In genomic region chr9:35661756-35662350, GRCh38 we compare ENCODE assay signal across 9 cellular contexts. TPM values are rescaled to one million over a fixed set of nuclear protein-coding genes. Genes with fewer than 3 reads are reported as not detected.
A peak's percentile ranks its signal among the peaks of the same experiment; 100 is the strongest.
DNase-seq lines count a peak whose midpoint lies in the region; ATAC-seq and TF ChIP-seq lines count a peak whose summit lies in the region.
"Had no signal": no experiment of that assay in that cellular context is flagged by ENCODE, and none has a peak within 500 bp of the region (broad histone marks: within the 10 kb centered on the region; RNA-seq: fewer than 3 reads in every experiment).

No MANE protein-coding gene starts in this region.

- no peak for DNase-seq in HFFc6
- no peak for DNase-seq in T-helper 2 cell treated with Interferon-gamma antibody and Interleukin-4, amounts not matched to agents 5 μg/mL and 100 μg/mL, for 36 hours (ENCODE audit: low spot score)
- no peak for DNase-seq in endothelial cell (ENCODE audit: low spot score)
- DNase-seq in spleen = no peak
- no peak for DNase-seq in NCI-H2081 treated with DMSO at 0.1 percent for 48 hours (lab: John Stamatoyannopoulos, UW)
- no peak for DNase-seq in SW480 (ENCODE audit: low spot score)
- DNase-seq: NCI-H748 treated with DMSO at 0.1 percent for 48 hours had no signal

- no peak overlapping the region for H3K4me3 ChIP-seq in spleen
- H3K4me3 ChIP-seq: lung had no signal

- H3K9me3 Mint-ChIP-seq in HFFc6 (peaks cover 4% of the 10 kb centered on the region), endothelial cell (ENCODE audit: unreplicated experiment) (peaks cover 4% of the 10 kb centered on the region)
- H3K9me3 Mint-ChIP-seq in T-helper 2 cell treated with Interferon-gamma antibody and Interleukin-4, amounts not matched to agents 5 μg/mL and 100 μg/mL, for 36 hours = no peaks in the 10 kb centered on the region

- H3K36me3 Mint-ChIP-seq in HFFc6 (ENCODE audit: low read depth) (peaks cover 17% of the 10 kb centered on the region; the same call in 1 of the 2 replicates), endothelial cell (ENCODE audit: low read depth, unreplicated experiment) (peaks cover 18% of the 10 kb centered on the region)
- H3K36me3 Mint-ChIP-seq in T-helper 2 cell treated with Interferon-gamma antibody and Interleukin-4, amounts not matched to agents 5 μg/mL and 100 μg/mL, for 36 hours (ENCODE audit: low read depth) = peaks cover 36% of the 10 kb centered on the region

- H3K27me3 ChIP-seq in spleen (replicated peaks in 1 of 7) = no peaks in the 10 kb centered on the region

- no peak for ATAC-seq in HG03196 (IDR thresholded peaks at IDR 0.05; ENCODE audit: unreplicated experiment)

- no peak overlapping the region; the same call in 1 of the 2 replicates for H3K4me3 Mint-ChIP-seq in HFFc6
- peak overlapping the region; percentile 92 for H3K4me3 Mint-ChIP-seq in T-helper 2 cell treated with Interferon-gamma antibody and Interleukin-4, amounts not matched to agents 5 μg/mL and 100 μg/mL, for 36 hours
- H3K4me3 Mint-ChIP-seq in endothelial cell (ENCODE audit: unreplicated experiment) = peak overlapping the region; percentile 19

- peak overlapping the region in 7 of 8 donors; percentile 5 to 97 (median 62) for H3K27ac ChIP-seq in spleen

- intact Hi-C loops in spleen (cut with DNase I; ENCODE audit: low total_unique reads) = loop anchor here (10.0 kb wide), 1 partner anchor 57 kb away; the partner anchor contains the start of gene TESK1

- peaks cover 40 to 94% (median 78%) of the 10 kb centered on the region in 6 donors for H3K4me1 ChIP-seq in spleen

- peak overlapping the region; percentile 60; the same call in 1 of the 2 replicates for H3K27ac Mint-ChIP-seq in HFFc6
- H3K27ac Mint-ChIP-seq in T-helper 2 cell treated with Interferon-gamma antibody and Interleukin-4, amounts not matched to agents 5 μg/mL and 100 μg/mL, for 36 hours = peak overlapping the region; percentile 87
- H3K27ac Mint-ChIP-seq in endothelial cell (ENCODE audit: unreplicated experiment) = peak overlapping the region; percentile 59

- H3K36me3 ChIP-seq in spleen = peaks cover 0 to 32% (median 13%) of the 10 kb centered on the region in 6 donors

- peaks cover 12% of the 10 kb centered on the region for H3K27me3 Mint-ChIP-seq in HFFc6 (ENCODE audit: insufficient read depth)
- H3K27me3 Mint-ChIP-seq in T-helper 2 cell treated with Interferon-gamma antibody and Interleukin-4, amounts not matched to agents 5 μg/mL and 100 μg/mL, for 36 hours (ENCODE audit: low read depth) = peaks cover 6% of the 10 kb centered on the region
- peaks cover 36% of the 10 kb centered on the region for H3K27me3 Mint-ChIP-seq in endothelial cell (ENCODE audit: unreplicated experiment)

- no peaks in the 10 kb centered on the region for H3K9me3 ChIP-seq in spleen

- no peak for TF ChIP-seq POLR2A in spleen (IDR thresholded peaks at IDR 0.05)

- TF ChIP-seq CTCF in HFFc6 (IDR thresholded peaks at IDR 0.05) (no peak), endothelial cell (IDR thresholded peaks at IDR 0.05; ENCODE audit: unreplicated experiment) (no peak), spleen (IDR thresholded peaks at IDR 0.05 in 8 of 11, conservative IDR thresholded peaks at IDR 0.05 in 3 of 11) (no peak)

- WGBS in spleen, 5 donors = 57 to 65% (median 60%) methylated on average over 3 of the region's 3 CpGs

- H3K4me1 Mint-ChIP-seq in HFFc6 (ENCODE audit: low read depth) (peaks cover 85% of the 10 kb centered on the region), endothelial cell (ENCODE audit: unreplicated experiment) (peaks cover 34% of the 10 kb centered on the region)
- peaks cover 69% of the 10 kb centered on the region for H3K4me1 Mint-ChIP-seq in T-helper 2 cell treated with Interferon-gamma antibody and Interleukin-4, amounts not matched to agents 5 μg/mL and 100 μg/mL, for 36 hours (ENCODE audit: low read depth)

RNA-seq across cellular contexts. Expression of gene ARHGEF39, which starts 3.1 kb away (rescaled TPM):
- total RNA-seq in HFFc6 (2021; fragmentation: NEBNext Ultra II Directional; extraction: Animal tissue kit (Norgen Biotek cat#: 25700)) = 1 to 10 TPM; 1.7 to 4.4 (median 2.6) TPM
- 1.4 TPM for total RNA-seq in endothelial cell (ENCODE audit: unreplicated experiment)
- 1 to 10 TPM in 6 of 7 donors, under 1 TPM in 1; 0.95 to 2.8 (median 1.4) TPM for total RNA-seq in spleen
- polyA plus RNA-seq in spleen = 1 to 10 TPM in 2 of 3 donors, under 1 TPM in 1; 0.89 to 2.9 (median 1.1) TPM

RNA-seq across cellular contexts. Expression of gene CCDC107, which starts 3.8 kb away (rescaled TPM):
- total RNA-seq in HFFc6 (2021; fragmentation: NEBNext Ultra II Directional; extraction: Animal tissue kit (Norgen Biotek cat#: 25700)) = 10 to 100 TPM; 22.5 to 29.8 (median 24.6) TPM
- 13.5 TPM for total RNA-seq in endothelial cell (ENCODE audit: unreplicated experiment)
- total RNA-seq in spleen = 10 to 100 TPM; 14.4 to 24.2 (median 20.8) TPM
- 10 to 100 TPM; 35.3 to 46.9 (median 37.0) TPM for polyA plus RNA-seq in spleen

RNA-seq across cellular contexts. Expression of gene RMRP, which starts 4.0 kb away (rescaled TPM):
- total RNA-seq in HFFc6 (2021; fragmentation: NEBNext Ultra II Directional; extraction: Animal tissue kit (Norgen Biotek cat#: 25700)) = over 10,000 TPM in 5 of 6 experiments, 1,000 to 10,000 TPM in 1; 9,197 to 39,404 (median 23,537) TPM
- 32,961 TPM for total RNA-seq in endothelial cell (ENCODE audit: unreplicated experiment)
- total RNA-seq in spleen = over 10,000 TPM in 5 of 7 donors, 1,000 to 10,000 TPM in 2; 5,541 to 28,996 (median 23,209) TPM
- polyA plus RNA-seq in spleen = 100 to 1,000 TPM in 1 of 3 donors, 10 to 100 TPM in 1, not detected in 1; 42.1 to 285 TPM

RNA-seq across cellular contexts. Expression of gene SIT1, which starts 11.1 kb away (rescaled TPM):
- total RNA-seq in HFFc6 (2021; fragmentation: NEBNext Ultra II Directional; extraction: Animal tissue kit (Norgen Biotek cat#: 25700)) = not detected
- not detected for total RNA-seq in endothelial cell (ENCODE audit: unreplicated experiment)
- 10 to 100 TPM; 24.2 to 44.9 (median 27.5) TPM for total RNA-seq in spleen
- 10 to 100 TPM; 71.7 to 82.7 (median 82.7) TPM for polyA plus RNA-seq in spleen

RNA-seq across cellular contexts. Expression of gene CA9, which starts 11.9 kb away (rescaled TPM):
- total RNA-seq in HFFc6 (2021; fragmentation: NEBNext Ultra II Directional; extraction: Animal tissue kit (Norgen Biotek cat#: 25700)) = under 1 TPM in 1 of 6 experiments, not detected in 5; 0.28 TPM
- 1.5 TPM for total RNA-seq in endothelial cell (ENCODE audit: unreplicated experiment)
- total RNA-seq in spleen = not detected
- polyA plus RNA-seq in spleen = under 1 TPM in 2 of 3 donors, not detected in 1; 0.26 to 0.30 TPM
